Comparison of ENCODE assay signal across 32 cellular contexts in the genomic region with DNA sequence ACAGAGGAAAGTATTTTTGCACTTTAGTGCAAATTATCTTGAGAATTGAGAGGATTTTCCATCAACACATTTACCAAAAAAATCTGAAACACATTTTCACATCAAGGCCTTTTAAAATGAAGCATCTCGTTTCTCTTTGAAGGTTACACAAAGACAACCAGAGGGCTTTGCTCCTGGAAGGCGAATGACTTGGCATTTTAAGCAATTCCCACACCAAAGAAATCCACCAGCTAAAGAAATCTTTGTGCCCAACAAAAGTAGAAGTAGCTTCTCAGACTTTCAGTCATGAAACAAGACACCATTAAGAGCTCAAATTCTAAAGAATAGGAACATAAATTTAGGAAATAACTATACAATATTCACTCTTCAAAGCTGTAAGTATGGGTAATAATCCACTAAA. TPM values are rescaled to one million over a fixed set of nuclear protein-coding genes. Genes with fewer than 3 reads are reported as not detected.
DNase-seq lines count a peak whose midpoint lies in the region; ATAC-seq, FAIRE-seq and TF ChIP-seq lines count a peak whose summit lies in the region.
"Had no signal": no experiment of that assay in that cellular context is flagged by ENCODE, and none has a peak within 500 bp of the region (broad histone marks: within the 10 kb centered on the region; RNA-seq: fewer than 3 reads in every experiment).

No MANE protein-coding gene starts in this region.

- intact Hi-C loops in HepG2 (cut with micrococcal nuclease; ENCODE audit: unreplicated experiment) (no loop called here), right lobe of liver (cut with DNase I) (no loop called here), kidney (cut with DNase I) (no loop called here)

- TF ChIP-seq EP300 in HepG2 (IDR thresholded peaks at IDR 0.05; ENCODE audit: low read depth in 2 of 2, low read length in 2 of 2) (no peak), HepG2 (CRISPR knock-in tag; IDR thresholded peaks at IDR 0.05; ENCODE audit: borderline replicate concordance) (no peak)

- no peaks in the 10 kb centered on the region for H3K9me3 ChIP-seq in HepG2 (ENCODE audit: low read length)
- no peaks in the 10 kb centered on the region for H3K9me3 ChIP-seq in right lobe of liver
- no peaks in the 10 kb centered on the region for H3K9me3 ChIP-seq in kidney (ENCODE audit: control insufficient read depth in 1 of 2, low read length in 2 of 2)
- no peaks in the 10 kb centered on the region for H3K9me3 ChIP-seq in effector memory CD4-positive, alpha-beta T cell (ENCODE audit: control insufficient read depth, low read length)
- H3K9me3 ChIP-seq: BE2C, esophagus squamous epithelium, gastrocnemius medialis, left lung, prostate gland, SK-N-SH, upper lobe of left lung had no signal

- 92% methylated on average over 2 of the region's 2 CpGs for WGBS in HepG2 (ENCODE audit: low lambda C conversion rate)
- WGBS in right lobe of liver (ENCODE audit: insufficient coverage, low coverage, low lambda C conversion rate, missing lambda C conversion rate) = 67% methylated on average over 2 of the region's 2 CpGs
- WGBS in urinary bladder = 70% methylated on average over 2 of the region's 2 CpGs

- ATAC-seq in HepG2 = no peak
- ATAC-seq in right lobe of liver = no peak
- no peak for ATAC-seq in GM21367 (IDR thresholded peaks at IDR 0.05; ENCODE audit: unreplicated experiment)
- ATAC-seq: activated CD8-positive, alpha-beta T cell treated with anti-CD3 and anti-CD28 coated beads, Interleukin-2, amount 10 ng/mL, durations not matched to agents 7 days and 5 days; gastrocnemius medialis; left lung had no signal

- H3K4me1 ChIP-seq in HepG2 (ENCODE audit: insufficient read depth, low read length) (no peaks in the 10 kb centered on the region), right lobe of liver (no peaks in the 10 kb centered on the region), kidney (ENCODE audit: control insufficient read depth in 1 of 2, insufficient read depth in 1 of 2, low read depth in 1 of 2, low read length in 2 of 2) (no peaks in the 10 kb centered on the region), urinary bladder (ENCODE audit: insufficient read depth) (no peaks in the 10 kb centered on the region)
- no peaks in the 10 kb centered on the region for H3K4me1 ChIP-seq in effector memory CD4-positive, alpha-beta T cell (ENCODE audit: control insufficient read depth, insufficient read depth, low read length, poor library complexity, severe bottlenecking)
- H3K4me1 ChIP-seq: BE2C, prostate gland had no signal

- peak overlapping the region in 1 of 5 experiments; percentile 58 for H3K4me3 Mint-ChIP-seq in brain
- H3K4me3 Mint-ChIP-seq: activated CD8-positive, alpha-beta T cell treated with anti-CD3 and anti-CD28 coated beads, Interleukin-2, amount 10 ng/mL, durations not matched to agents 7 days and 5 days; CD8-positive, alpha-beta memory T cell; endodermal cell; immature natural killer cell; stimulated activated naive CD8-positive, alpha-beta T cell treated with anti-CD3 and anti-CD28 coated beads, Interleukin-15, Interleukin-2, amounts not matched to agents 100 ng/mL and 50 ng/mL, for 24 hours; T-helper 1 cell treated with Interleukin-12 subunit alpha and Interleukin-12 subunit beta and Interleukin-4 antibody, amounts not matched to agents 30 μg/mL and 1 μg/mL, for 36 hours had no signal

- H3K27me3 ChIP-seq in HepG2 (ENCODE audit: control insufficient read depth in 1 of 2, insufficient read depth in 2 of 2, low read length in 2 of 2) = no peaks in the 10 kb centered on the region
- H3K27me3 ChIP-seq in right lobe of liver = no peaks in the 10 kb centered on the region
- H3K27me3 ChIP-seq in effector memory CD4-positive, alpha-beta T cell (replicated peaks; ENCODE audit: control insufficient read depth, insufficient read depth, low read length, poor library complexity, severe bottlenecking) = no peaks in the 10 kb centered on the region
- H3K27me3 ChIP-seq: BE2C, brain microvascular endothelial cell, esophagus squamous epithelium, gastrocnemius medialis, hepatocyte, left lung, upper lobe of left lung had no signal

- BruUV-seq in HepG2 (replicated peaks; lab: Mats Ljungman, UMichigan) = no TSS peak

- in situ Hi-C loops in HepG2 (cut with HindIII; ENCODE audit: extremely low pct_ligation_motif_present, low pct_unique_long_range_greater_than_20kb) = no loop called here

- no peak for TF ChIP-seq RAD21 in HepG2 (CRISPR knock-in tag; IDR thresholded peaks at IDR 0.05)

- TF ChIP-seq CTCF in HepG2 (CRISPR knock-in tag; IDR thresholded peaks at IDR 0.05) (no peak), right lobe of liver (IDR thresholded peaks at IDR 0.05) (no peak), brain (conservative IDR thresholded peaks at IDR 0.05) (no peak), kidney (IDR thresholded peaks at IDR 0.05; ENCODE audit: borderline replicate concordance, extremely low read depth, insufficient read depth) (no peak)

- H3K9ac ChIP-seq in HepG2 (ENCODE audit: insufficient read depth, low read depth, low read length) (no peak overlapping the region), kidney (ENCODE audit: low read length in 2 of 2) (no peak overlapping the region)
- H3K9ac ChIP-seq: SK-N-SH had no signal

- no peak for DNase-seq in HepG2 (ENCODE audit: low spot score)
- DNase-seq in right lobe of liver = no peak
- no peak for DNase-seq in kidney
- DNase-seq in HPDE6-E6E7 (ENCODE audit: extremely low spot score) = no peak
- no peak for DNase-seq in effector memory CD4-positive, alpha-beta T cell
- DNase-seq: ACHN; activated CD4-positive, alpha-beta T cell treated with anti-CD3 and anti-CD28 coated beads for 1 hour; activated CD8-positive, alpha-beta T cell treated with anti-CD3 and anti-CD28 coated beads, Interleukin-2, amount 10 ng/mL, durations not matched to agents 7 days and 5 days; BE2C; brain microvascular endothelial cell; CD8-positive, alpha-beta memory T cell; endodermal cell; esophagus squamous epithelium; gastrocnemius medialis; immature natural killer cell; left lung; NCI-H1417 treated with DMSO at 0.1 percent for 48 hours; NCI-H2081 treated with DMSO at 0.1 percent for 48 hours; NCI-H446 treated with DMSO at 0.1 percent for 48 hours; SK-N-SH; upper lobe of left lung had no signal

- no peak for TF ChIP-seq POLR2A in HepG2 (IDR thresholded peaks at IDR 0.05; ENCODE audit: insufficient read depth in 1 of 2, low read depth in 2 of 2, low read length in 2 of 2)
- no peak for TF ChIP-seq POLR2A in right lobe of liver (IDR thresholded peaks at IDR 0.05)

- peaks cover 14 to 59% of the 10 kb centered on the region in 2 experiments for H3K36me3 ChIP-seq in HepG2 (replicated peaks in 1 of 2; ENCODE audit: control insufficient read depth in 1 of 2, insufficient read depth in 2 of 2, low read length in 2 of 2)
- H3K36me3 ChIP-seq in right lobe of liver = peaks cover 0 to 28% (median 4%) of the 10 kb centered on the region in 4 donors
- peaks cover 3 to 4% of the 10 kb centered on the region in 2 donors for H3K36me3 ChIP-seq in kidney (ENCODE audit: control insufficient read depth in 1 of 2, insufficient read depth in 2 of 2, low read length in 2 of 2)
- H3K36me3 ChIP-seq in urinary bladder (ENCODE audit: insufficient read depth) = peaks cover 2% of the 10 kb centered on the region
- H3K36me3 ChIP-seq in effector memory CD4-positive, alpha-beta T cell (ENCODE audit: control insufficient read depth, insufficient read depth, low read length) = peaks cover 6% of the 10 kb centered on the region
- H3K36me3 ChIP-seq: BE2C, brain microvascular endothelial cell, gastrocnemius medialis, left lung, upper lobe of left lung had no signal

- FAIRE-seq in HepG2 (lab: Jason Lieb, UNC) = no peak
- peak; percentile 15 for FAIRE-seq in kidney (lab: Jason Lieb, UNC)
- FAIRE-seq: colon, GM12892, H54, TTC549 had no signal

- H3K36me3 Mint-ChIP-seq in brain = peaks cover 40% of the 10 kb centered on the region

- H4K20me1 ChIP-seq in HepG2 (ENCODE audit: insufficient read depth, low read length) = no peaks in the 10 kb centered on the region

- no peak overlapping the region for H3K4me2 ChIP-seq in HepG2 (ENCODE audit: low read depth, low read length)
- H3K4me2 ChIP-seq: hepatocyte, SK-N-SH had no signal

- peaks cover 28% of the 10 kb centered on the region for H3K4me1 Mint-ChIP-seq in brain
- H3K4me1 Mint-ChIP-seq: endodermal cell, immature natural killer cell had no signal

- no peak overlapping the region for H3K27ac ChIP-seq in HepG2 (ENCODE audit: extremely low read length, insufficient read depth, low read length)
- H3K27ac ChIP-seq in right lobe of liver = no peak overlapping the region
- H3K27ac ChIP-seq in kidney (ENCODE audit: low read depth in 2 of 2, low read length in 2 of 2) = no peak overlapping the region
- H3K27ac ChIP-seq in urinary bladder (ENCODE audit: low read depth) = peak overlapping the region; percentile 5
- no peak overlapping the region for H3K27ac ChIP-seq in effector memory CD4-positive, alpha-beta T cell (ENCODE audit: insufficient read depth, low read length, poor library complexity, severe bottlenecking)
- H3K27ac ChIP-seq: brain microvascular endothelial cell, esophagus squamous epithelium, gastrocnemius medialis, hepatocyte, left lung, prostate gland, upper lobe of left lung had no signal

- H3K27me3 Mint-ChIP-seq in brain = no peaks in the 10 kb centered on the region
- H3K27me3 Mint-ChIP-seq: CD8-positive, alpha-beta memory T cell; stimulated activated naive CD8-positive, alpha-beta T cell treated with anti-CD3 and anti-CD28 coated beads, Interleukin-15, Interleukin-2, amounts not matched to agents 100 ng/mL and 50 ng/mL, for 24 hours had no signal

- no peak overlapping the region for H3K4me3 ChIP-seq in HepG2 (replicated peaks in 1 of 3; ENCODE audit: insufficient read depth in 1 of 3, low read depth in 2 of 3, low read length in 3 of 3)
- no peak overlapping the region for H3K4me3 ChIP-seq in right lobe of liver
- no peak overlapping the region for H3K4me3 ChIP-seq in kidney (ENCODE audit: low read length in 2 of 2)
- H3K4me3 ChIP-seq in urinary bladder (ENCODE audit: low read depth, low read length) = no peak overlapping the region
- H3K4me3 ChIP-seq in effector memory CD4-positive, alpha-beta T cell (ENCODE audit: insufficient read depth, low read depth, low read length, poor library complexity, severe bottlenecking) = no peak overlapping the region
- H3K4me3 ChIP-seq: esophagus squamous epithelium, gastrocnemius medialis, hepatocyte, left lung, prostate gland, upper lobe of left lung had no signal

- no peaks in the 10 kb centered on the region for H3K79me2 ChIP-seq in HepG2 (ENCODE audit: insufficient read depth, low read length)
- H3K79me2 ChIP-seq: hepatocyte had no signal

- H3K27ac Mint-ChIP-seq in brain = peak overlapping the region in 4 of 5 experiments; percentile 41 to 96 (median 88)
- H3K27ac Mint-ChIP-seq: activated CD8-positive, alpha-beta T cell treated with anti-CD3 and anti-CD28 coated beads, Interleukin-2, amount 10 ng/mL, durations not matched to agents 7 days and 5 days; stimulated activated naive CD8-positive, alpha-beta T cell treated with anti-CD3 and anti-CD28 coated beads, Interleukin-15, Interleukin-2, amounts not matched to agents 100 ng/mL and 50 ng/mL, for 24 hours; T-helper 1 cell treated with Interleukin-12 subunit alpha and Interleukin-12 subunit beta and Interleukin-4 antibody, amounts not matched to agents 30 μg/mL and 1 μg/mL, for 36 hours had no signal

- CTCF ChIA-PET in HepG2 (lab: Yijun Ruan, JAX; ENCODE audit: low intra/inter-chr PET ratio, low total read pairs) = no interaction called here

- POLR2A ChIA-PET in HepG2 (lab: Yijun Ruan, JAX) = no interaction called here

- H3K9me3 Mint-ChIP-seq in brain = no peaks in the 10 kb centered on the region
- H3K9me3 Mint-ChIP-seq: CD8-positive, alpha-beta memory T cell; endodermal cell; immature natural killer cell; stimulated activated naive CD8-positive, alpha-beta T cell treated with anti-CD3 and anti-CD28 coated beads, Interleukin-15, Interleukin-2, amounts not matched to agents 100 ng/mL and 50 ng/mL, for 24 hours; T-helper 1 cell treated with Interleukin-12 subunit alpha and Interleukin-12 subunit beta and Interleukin-4 antibody, amounts not matched to agents 30 μg/mL and 1 μg/mL, for 36 hours had no signal

- H2AFZ ChIP-seq in HepG2 (ENCODE audit: low read length) = no peak overlapping the region
- H2AFZ ChIP-seq: hepatocyte had no signal

RNA-seq across cellular contexts. Expression of a gene that starts 59.9 kb away (rescaled TPM):
- total RNA-seq in HepG2 (2016; rRNA removed; fragmentation: Illumina TruSeq; extraction: Trizol) (14.3 and 16.9 TPM in 2 replicates), right lobe of liver (1 to 10 TPM; 1.4 to 6.2 (median 4.7) TPM), kidney (20.9 TPM), urinary bladder (6.6 TPM)
- total RNA-seq in HepG2 (2016; cell fraction: cytosol; rRNA removed; fragmentation: Illumina TruSeq; extraction: Trizol; ENCODE audit: low read depth) = 18.4 and 20.8 TPM in 2 replicates
- total RNA-seq in HepG2 (2016; cell fraction: insoluble cytoplasmic fraction; rRNA removed; fragmentation: Illumina TruSeq; extraction: Trizol) = 15.7 TPM in 2 replicates
- total RNA-seq in HepG2 (2016; cell fraction: membrane; rRNA removed; fragmentation: Illumina TruSeq; extraction: Trizol) = 19.9 and 20.6 TPM in 2 replicates
- total RNA-seq in HepG2 (2016; cell fraction: nucleus; rRNA removed; fragmentation: Illumina TruSeq; extraction: Trizol) = 7.3 and 8.2 TPM in 2 replicates
- polyA plus RNA-seq in HepG2 (2011; rRNA removed) (21.7 and 26.6 TPM in 2 replicates), brain (ENCODE audit: insufficient read depth, low read depth, low replicate concordance) (44.6 TPM), kidney (ENCODE audit: insufficient read depth, low read depth, low replicate concordance) (37.5 TPM), urinary bladder (17.8 TPM)
- polyA plus RNA-seq in HepG2 (2011; cell fraction: cytosol; rRNA removed) = 20.8 and 23.4 TPM in 2 replicates
- 12.7 and 13.6 TPM in 2 replicates for polyA plus RNA-seq in HepG2 (2011; cell fraction: nucleus; rRNA removed)
- 42.1 and 46.6 TPM in 2 replicates for polyA plus RNA-seq in HepG2 (2012)
- 13.3 and 14.9 TPM in 2 replicates for polyA plus RNA-seq in HepG2 (2016; cell fraction: cytosol; fragmentation: Illumina TruSeq; extraction: Trizol; ENCODE audit: low read depth)
- polyA plus RNA-seq in HepG2 (2016; cell fraction: insoluble cytoplasmic fraction; fragmentation: Illumina TruSeq; extraction: Trizol; ENCODE audit: low read depth) = 23.9 and 25.8 TPM in 2 replicates
- polyA plus RNA-seq in HepG2 (2016; cell fraction: membrane; fragmentation: Illumina TruSeq; extraction: Trizol; ENCODE audit: low read depth) = 20.6 and 21.6 TPM in 2 replicates
- polyA plus RNA-seq in HepG2 (2016; cell fraction: nucleus; fragmentation: Illumina TruSeq; extraction: Trizol; ENCODE audit: insufficient read depth, low read depth) = 23.5 and 25.3 TPM in 2 replicates
- polyA minus RNA-seq in HepG2 (2011; rRNA and poly(A)+ RNA removed; ENCODE audit: low replicate concordance) = 1.4 and 6.0 TPM in 2 replicates
- 9.7 and 10.0 TPM in 2 replicates for polyA minus RNA-seq in HepG2 (2011; cell fraction: cytosol; rRNA and poly(A)+ RNA removed)
- 10.3 and 10.7 TPM in 2 replicates for polyA minus RNA-seq in HepG2 (2011; cell fraction: nucleus; rRNA and poly(A)+ RNA removed)
